ENCODE assay signal across 1 cellular context in the genomic region with DNA sequence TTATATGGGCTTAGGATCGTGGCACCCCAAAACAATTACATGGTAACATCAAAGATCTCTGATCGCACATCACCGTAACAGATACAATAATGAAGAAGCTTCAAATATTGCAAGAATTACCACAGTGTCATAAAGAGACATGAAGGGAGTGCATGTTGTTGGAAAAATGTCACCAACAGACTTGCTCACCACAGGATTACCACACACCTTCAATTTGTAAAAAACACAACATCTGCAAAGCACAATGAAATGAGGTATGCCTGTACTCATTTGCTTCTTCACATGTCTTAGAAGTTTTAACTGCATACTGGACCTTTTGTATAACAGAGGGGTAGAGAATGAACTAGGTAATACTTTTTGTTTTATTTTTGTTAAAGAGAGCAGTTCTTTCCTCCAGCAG.
TF ChIP-seq lines count a peak whose summit lies in the region.

No MANE protein-coding gene starts in this region.

TF ChIP-seq in GM23338, 12 proteins besides CTCF, POLR2A, EP300 and RAD21 (continued from another document):
- TF ChIP-seq, protein P1, sequence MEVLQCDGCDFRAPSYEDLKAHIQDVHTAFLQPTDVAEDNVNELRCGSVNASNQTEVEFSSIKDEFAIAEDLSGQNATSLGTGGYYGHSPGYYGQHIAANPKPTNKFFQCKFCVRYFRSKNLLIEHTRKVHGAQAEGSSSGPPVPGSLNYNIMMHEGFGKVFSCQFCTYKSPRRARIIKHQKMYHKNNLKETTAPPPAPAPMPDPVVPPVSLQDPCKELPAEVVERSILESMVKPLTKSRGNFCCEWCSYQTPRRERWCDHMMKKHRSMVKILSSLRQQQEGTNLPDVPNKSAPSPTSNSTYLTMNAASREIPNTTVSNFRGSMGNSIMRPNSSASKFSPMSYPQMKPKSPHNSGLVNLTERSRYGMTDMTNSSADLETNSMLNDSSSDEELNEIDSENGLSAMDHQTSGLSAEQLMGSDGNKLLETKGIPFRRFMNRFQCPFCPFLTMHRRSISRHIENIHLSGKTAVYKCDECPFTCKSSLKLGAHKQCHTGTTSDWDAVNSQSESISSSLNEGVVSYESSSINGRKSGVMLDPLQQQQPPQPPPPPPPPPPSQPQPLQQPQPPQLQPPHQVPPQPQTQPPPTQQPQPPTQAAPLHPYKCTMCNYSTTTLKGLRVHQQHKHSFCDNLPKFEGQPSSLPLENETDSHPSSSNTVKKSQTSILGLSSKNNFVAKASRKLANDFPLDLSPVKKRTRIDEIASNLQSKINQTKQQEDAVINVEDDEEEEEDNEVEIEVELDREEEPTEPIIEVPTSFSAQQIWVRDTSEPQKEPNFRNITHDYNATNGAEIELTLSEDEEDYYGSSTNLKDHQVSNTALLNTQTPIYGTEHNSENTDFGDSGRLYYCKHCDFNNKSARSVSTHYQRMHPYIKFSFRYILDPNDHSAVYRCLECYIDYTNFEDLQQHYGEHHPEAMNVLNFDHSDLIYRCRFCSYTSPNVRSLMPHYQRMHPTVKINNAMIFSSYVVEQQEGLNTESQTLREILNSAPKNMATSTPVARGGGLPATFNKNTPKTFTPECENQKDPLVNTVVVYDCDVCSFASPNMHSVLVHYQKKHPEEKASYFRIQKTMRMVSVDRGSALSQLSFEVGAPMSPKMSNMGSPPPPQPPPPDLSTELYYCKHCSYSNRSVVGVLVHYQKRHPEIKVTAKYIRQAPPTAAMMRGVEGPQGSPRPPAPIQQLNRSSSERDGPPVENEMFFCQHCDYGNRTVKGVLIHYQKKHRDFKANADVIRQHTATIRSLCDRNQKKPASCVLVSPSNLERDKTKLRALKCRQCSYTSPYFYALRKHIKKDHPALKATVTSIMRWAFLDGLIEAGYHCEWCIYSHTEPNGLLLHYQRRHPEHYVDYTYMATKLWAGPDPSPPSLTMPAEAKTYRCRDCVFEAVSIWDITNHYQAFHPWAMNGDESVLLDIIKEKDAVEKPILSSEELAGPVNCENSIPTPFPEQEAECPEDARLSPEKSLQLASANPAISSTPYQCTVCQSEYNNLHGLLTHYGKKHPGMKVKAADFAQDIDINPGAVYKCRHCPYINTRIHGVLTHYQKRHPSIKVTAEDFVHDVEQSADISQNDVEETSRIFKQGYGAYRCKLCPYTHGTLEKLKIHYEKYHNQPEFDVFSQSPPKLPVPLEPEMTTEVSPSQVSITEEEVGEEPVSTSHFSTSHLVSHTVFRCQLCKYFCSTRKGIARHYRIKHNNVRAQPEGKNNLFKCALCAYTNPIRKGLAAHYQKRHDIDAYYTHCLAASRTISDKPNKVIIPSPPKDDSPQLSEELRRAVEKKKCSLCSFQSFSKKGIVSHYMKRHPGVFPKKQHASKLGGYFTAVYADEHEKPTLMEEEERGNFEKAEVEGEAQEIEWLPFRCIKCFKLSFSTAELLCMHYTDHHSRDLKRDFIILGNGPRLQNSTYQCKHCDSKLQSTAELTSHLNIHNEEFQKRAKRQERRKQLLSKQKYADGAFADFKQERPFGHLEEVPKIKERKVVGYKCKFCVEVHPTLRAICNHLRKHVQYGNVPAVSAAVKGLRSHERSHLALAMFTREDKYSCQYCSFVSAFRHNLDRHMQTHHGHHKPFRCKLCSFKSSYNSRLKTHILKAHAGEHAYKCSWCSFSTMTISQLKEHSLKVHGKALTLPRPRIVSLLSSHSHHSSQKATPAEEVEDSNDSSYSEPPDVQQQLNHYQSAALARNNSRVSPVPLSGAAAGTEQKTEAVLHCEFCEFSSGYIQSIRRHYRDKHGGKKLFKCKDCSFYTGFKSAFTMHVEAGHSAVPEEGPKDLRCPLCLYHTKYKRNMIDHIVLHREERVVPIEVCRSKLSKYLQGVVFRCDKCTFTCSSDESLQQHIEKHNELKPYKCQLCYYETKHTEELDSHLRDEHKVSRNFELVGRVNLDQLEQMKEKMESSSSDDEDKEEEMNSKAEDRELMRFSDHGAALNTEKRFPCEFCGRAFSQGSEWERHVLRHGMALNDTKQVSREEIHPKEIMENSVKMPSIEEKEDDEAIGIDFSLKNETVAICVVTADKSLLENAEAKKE (CRISPR knock-in tag; IDR thresholded peaks at IDR 0.05): no peak
- TF ChIP-seq, protein P2, sequence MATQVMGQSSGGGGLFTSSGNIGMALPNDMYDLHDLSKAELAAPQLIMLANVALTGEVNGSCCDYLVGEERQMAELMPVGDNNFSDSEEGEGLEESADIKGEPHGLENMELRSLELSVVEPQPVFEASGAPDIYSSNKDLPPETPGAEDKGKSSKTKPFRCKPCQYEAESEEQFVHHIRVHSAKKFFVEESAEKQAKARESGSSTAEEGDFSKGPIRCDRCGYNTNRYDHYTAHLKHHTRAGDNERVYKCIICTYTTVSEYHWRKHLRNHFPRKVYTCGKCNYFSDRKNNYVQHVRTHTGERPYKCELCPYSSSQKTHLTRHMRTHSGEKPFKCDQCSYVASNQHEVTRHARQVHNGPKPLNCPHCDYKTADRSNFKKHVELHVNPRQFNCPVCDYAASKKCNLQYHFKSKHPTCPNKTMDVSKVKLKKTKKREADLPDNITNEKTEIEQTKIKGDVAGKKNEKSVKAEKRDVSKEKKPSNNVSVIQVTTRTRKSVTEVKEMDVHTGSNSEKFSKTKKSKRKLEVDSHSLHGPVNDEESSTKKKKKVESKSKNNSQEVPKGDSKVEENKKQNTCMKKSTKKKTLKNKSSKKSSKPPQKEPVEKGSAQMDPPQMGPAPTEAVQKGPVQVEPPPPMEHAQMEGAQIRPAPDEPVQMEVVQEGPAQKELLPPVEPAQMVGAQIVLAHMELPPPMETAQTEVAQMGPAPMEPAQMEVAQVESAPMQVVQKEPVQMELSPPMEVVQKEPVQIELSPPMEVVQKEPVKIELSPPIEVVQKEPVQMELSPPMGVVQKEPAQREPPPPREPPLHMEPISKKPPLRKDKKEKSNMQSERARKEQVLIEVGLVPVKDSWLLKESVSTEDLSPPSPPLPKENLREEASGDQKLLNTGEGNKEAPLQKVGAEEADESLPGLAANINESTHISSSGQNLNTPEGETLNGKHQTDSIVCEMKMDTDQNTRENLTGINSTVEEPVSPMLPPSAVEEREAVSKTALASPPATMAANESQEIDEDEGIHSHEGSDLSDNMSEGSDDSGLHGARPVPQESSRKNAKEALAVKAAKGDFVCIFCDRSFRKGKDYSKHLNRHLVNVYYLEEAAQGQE (IDR thresholded peaks at IDR 0.05; ENCODE audit: unreplicated experiment): no peak
- TF ChIP-seq, protein P3, sequence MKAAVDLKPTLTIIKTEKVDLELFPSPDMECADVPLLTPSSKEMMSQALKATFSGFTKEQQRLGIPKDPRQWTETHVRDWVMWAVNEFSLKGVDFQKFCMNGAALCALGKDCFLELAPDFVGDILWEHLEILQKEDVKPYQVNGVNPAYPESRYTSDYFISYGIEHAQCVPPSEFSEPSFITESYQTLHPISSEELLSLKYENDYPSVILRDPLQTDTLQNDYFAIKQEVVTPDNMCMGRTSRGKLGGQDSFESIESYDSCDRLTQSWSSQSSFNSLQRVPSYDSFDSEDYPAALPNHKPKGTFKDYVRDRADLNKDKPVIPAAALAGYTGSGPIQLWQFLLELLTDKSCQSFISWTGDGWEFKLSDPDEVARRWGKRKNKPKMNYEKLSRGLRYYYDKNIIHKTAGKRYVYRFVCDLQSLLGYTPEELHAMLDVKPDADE (IDR thresholded peaks at IDR 0.05): no peak
- TF ChIP-seq ZNF331 (CRISPR knock-in tag; IDR thresholded peaks at IDR 0.05; ENCODE audit: low read depth) (no peak), JUNB (IDR thresholded peaks at IDR 0.05; ENCODE audit: unreplicated experiment) (no peak), CREB1 (CRISPR knock-in tag; IDR thresholded peaks at IDR 0.05; ENCODE audit: low read depth) (no peak)
